ENCODE assay signal across 1 cellular context in the genomic region with DNA sequence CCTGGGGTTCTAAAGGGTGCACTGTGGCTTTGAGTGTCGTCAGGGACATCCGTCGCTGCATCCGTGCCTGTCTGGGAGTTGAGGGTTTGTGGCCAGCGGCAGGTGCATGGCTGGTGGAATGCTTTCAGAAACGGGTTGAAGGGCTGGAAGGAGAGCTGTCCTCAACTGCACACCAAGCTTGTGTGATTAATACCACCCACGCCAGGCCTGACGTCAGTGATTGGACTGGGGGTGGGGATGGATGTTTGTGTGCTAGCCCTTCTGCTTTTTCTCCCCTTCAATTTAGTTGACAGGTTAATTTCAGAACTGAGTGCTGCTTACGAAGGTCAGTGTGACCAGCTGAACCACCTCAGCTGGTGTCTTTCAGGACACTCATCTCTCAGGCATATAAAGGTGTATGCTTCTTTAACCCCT.
TF ChIP-seq lines count a peak whose summit lies in the region.

No MANE protein-coding gene starts in this region.

TF ChIP-seq in GM12878, 131 proteins besides CTCF, POLR2A, EP300 and RAD21 (continued from another document):
- TF ChIP-seq CBX3 (IDR thresholded peaks at IDR 0.05; ENCODE audit: borderline replicate concordance, low read depth) (no peak), POU2F2 (IDR thresholded peaks at IDR 0.05; ENCODE audit: borderline replicate concordance, low read depth, low read length) (no peak), BHLHE40 (IDR thresholded peaks at IDR 0.05; ENCODE audit: borderline replicate concordance in 1 of 2, low read depth in 2 of 2, low read length in 1 of 2) (peak; percentile 30 to 53; a peak in 3 of 4 replicates), ZSCAN29 (IDR thresholded peaks at IDR 0.05) (no peak), ZNF274 (IDR thresholded peaks at IDR 0.05; ENCODE audit: insufficient read depth, insufficient read length) (no peak), SMAD5 (IDR thresholded peaks at IDR 0.05; ENCODE audit: low read depth) (no peak), SPI1 (IDR thresholded peaks at IDR 0.05; ENCODE audit: borderline replicate concordance, insufficient read depth, low read depth, low read length) (peak; percentile 70), NRF1 (conservative IDR thresholded peaks at IDR 0.05; ENCODE audit: low read depth, low read length) (no peak), SREBF1 (IDR thresholded peaks at IDR 0.05; ENCODE audit: low read length) (no peak), CREB1 (IDR thresholded peaks at IDR 0.05; ENCODE audit: low read depth) (peak; percentile 84), SUPT20H (IDR thresholded peaks at IDR 0.05; ENCODE audit: borderline replicate concordance, control insufficient read depth, low read depth, low read length) (no peak), PAX5 (IDR thresholded peaks at IDR 0.05; ENCODE audit: borderline replicate concordance, low read depth, low read length) (peak; percentile 61; the same call in 1 of the 2 replicates), MTA2 (IDR thresholded peaks at IDR 0.05; ENCODE audit: low read depth) (0 out of 2 replicates have a peak, but pooled peaks have one; percentile 27), ZNF207 (IDR thresholded peaks at IDR 0.05; ENCODE audit: borderline replicate concordance) (no peak), SUZ12 (IDR thresholded peaks at IDR 0.05; ENCODE audit: unreplicated experiment) (no peak), RUNX3 (IDR thresholded peaks at IDR 0.05; ENCODE audit: low read length) (peak; percentile 68; the same call in 1 of the 2 replicates), POLR2AphosphoS2 (IDR thresholded peaks at IDR 0.05; ENCODE audit: low read depth, low read length) (no peak), SMC3 (IDR thresholded peaks at IDR 0.05; ENCODE audit: borderline replicate concordance, low read length) (peak; percentile 9; the same call in 1 of the 2 replicates), CBX5 (IDR thresholded peaks at IDR 0.05; ENCODE audit: low read depth) (no peak), HDAC2 (IDR thresholded peaks at IDR 0.05) (no peak), RELA (IDR thresholded peaks at IDR 0.05; ENCODE audit: borderline replicate concordance, partially characterized antibody) (no peak), YBX1 (IDR thresholded peaks at IDR 0.05) (no peak), MYC (IDR thresholded peaks at IDR 0.05; ENCODE audit: insufficient read depth, insufficient read length, insufficient replicate concordance, low read length, severe bottlenecking) (no peak), TBL1XR1 (IDR thresholded peaks at IDR 0.05; ENCODE audit: low read depth, low read length) (no peak), CBFB (IDR thresholded peaks at IDR 0.05; ENCODE audit: low read depth) (peak; percentile 49; the same call in 1 of the 2 replicates), YY1 (IDR thresholded peaks at IDR 0.05; ENCODE audit: low read depth, low read length) (0 out of 2 replicates have a peak, but pooled peaks have one; percentile 2), SRF (IDR thresholded peaks at IDR 0.05; ENCODE audit: low read depth in 2 of 2, low read length in 2 of 2) (no peak), MXI1 (IDR thresholded peaks at IDR 0.05; ENCODE audit: low read depth, low read length) (peak; percentile 22; the same call in 1 of the 2 replicates), EED (IDR thresholded peaks at IDR 0.05; ENCODE audit: low read depth) (peak; percentile 87), DPF2 (IDR thresholded peaks at IDR 0.05) (0 out of 2 replicates have a peak, but pooled peaks have one; percentile 62), MYB (IDR thresholded peaks at IDR 0.05; ENCODE audit: borderline replicate concordance, low read depth, low read length) (no peak), IKZF2 (IDR thresholded peaks at IDR 0.05) (peak; percentile 57 to 69; a peak in 3 of 4 replicates), WRNIP1 (IDR thresholded peaks at IDR 0.05; ENCODE audit: borderline replicate concordance, low read depth, low read length) (no peak)
- TF ChIP-seq, protein P1, sequence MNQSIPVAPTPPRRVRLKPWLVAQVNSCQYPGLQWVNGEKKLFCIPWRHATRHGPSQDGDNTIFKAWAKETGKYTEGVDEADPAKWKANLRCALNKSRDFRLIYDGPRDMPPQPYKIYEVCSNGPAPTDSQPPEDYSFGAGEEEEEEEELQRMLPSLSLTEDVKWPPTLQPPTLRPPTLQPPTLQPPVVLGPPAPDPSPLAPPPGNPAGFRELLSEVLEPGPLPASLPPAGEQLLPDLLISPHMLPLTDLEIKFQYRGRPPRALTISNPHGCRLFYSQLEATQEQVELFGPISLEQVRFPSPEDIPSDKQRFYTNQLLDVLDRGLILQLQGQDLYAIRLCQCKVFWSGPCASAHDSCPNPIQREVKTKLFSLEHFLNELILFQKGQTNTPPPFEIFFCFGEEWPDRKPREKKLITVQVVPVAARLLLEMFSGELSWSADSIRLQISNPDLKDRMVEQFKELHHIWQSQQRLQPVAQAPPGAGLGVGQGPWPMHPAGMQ (IDR thresholded peaks at IDR 0.05; ENCODE audit: borderline replicate concordance), result no peak
- TF ChIP-seq, protein P2, sequence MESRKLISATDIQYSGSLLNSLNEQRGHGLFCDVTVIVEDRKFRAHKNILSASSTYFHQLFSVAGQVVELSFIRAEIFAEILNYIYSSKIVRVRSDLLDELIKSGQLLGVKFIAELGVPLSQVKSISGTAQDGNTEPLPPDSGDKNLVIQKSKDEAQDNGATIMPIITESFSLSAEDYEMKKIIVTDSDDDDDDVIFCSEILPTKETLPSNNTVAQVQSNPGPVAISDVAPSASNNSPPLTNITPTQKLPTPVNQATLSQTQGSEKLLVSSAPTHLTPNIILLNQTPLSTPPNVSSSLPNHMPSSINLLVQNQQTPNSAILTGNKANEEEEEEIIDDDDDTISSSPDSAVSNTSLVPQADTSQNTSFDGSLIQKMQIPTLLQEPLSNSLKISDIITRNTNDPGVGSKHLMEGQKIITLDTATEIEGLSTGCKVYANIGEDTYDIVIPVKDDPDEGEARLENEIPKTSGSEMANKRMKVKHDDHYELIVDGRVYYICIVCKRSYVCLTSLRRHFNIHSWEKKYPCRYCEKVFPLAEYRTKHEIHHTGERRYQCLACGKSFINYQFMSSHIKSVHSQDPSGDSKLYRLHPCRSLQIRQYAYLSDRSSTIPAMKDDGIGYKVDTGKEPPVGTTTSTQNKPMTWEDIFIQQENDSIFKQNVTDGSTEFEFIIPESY (IDR thresholded peaks at IDR 0.05), result no peak
- TF ChIP-seq, protein P3, sequence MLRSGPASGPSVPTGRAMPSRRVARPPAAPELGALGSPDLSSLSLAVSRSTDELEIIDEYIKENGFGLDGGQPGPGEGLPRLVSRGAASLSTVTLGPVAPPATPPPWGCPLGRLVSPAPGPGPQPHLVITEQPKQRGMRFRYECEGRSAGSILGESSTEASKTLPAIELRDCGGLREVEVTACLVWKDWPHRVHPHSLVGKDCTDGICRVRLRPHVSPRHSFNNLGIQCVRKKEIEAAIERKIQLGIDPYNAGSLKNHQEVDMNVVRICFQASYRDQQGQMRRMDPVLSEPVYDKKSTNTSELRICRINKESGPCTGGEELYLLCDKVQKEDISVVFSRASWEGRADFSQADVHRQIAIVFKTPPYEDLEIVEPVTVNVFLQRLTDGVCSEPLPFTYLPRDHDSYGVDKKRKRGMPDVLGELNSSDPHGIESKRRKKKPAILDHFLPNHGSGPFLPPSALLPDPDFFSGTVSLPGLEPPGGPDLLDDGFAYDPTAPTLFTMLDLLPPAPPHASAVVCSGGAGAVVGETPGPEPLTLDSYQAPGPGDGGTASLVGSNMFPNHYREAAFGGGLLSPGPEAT (IDR thresholded peaks at IDR 0.05; ENCODE audit: low read depth), result no peak
- TF ChIP-seq, protein P4, sequence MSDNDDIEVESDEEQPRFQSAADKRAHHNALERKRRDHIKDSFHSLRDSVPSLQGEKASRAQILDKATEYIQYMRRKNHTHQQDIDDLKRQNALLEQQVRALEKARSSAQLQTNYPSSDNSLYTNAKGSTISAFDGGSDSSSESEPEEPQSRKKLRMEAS (IDR thresholded peaks at IDR 0.05; ENCODE audit: low read depth, low read length), result no peak
- TF ChIP-seq, protein P5, sequence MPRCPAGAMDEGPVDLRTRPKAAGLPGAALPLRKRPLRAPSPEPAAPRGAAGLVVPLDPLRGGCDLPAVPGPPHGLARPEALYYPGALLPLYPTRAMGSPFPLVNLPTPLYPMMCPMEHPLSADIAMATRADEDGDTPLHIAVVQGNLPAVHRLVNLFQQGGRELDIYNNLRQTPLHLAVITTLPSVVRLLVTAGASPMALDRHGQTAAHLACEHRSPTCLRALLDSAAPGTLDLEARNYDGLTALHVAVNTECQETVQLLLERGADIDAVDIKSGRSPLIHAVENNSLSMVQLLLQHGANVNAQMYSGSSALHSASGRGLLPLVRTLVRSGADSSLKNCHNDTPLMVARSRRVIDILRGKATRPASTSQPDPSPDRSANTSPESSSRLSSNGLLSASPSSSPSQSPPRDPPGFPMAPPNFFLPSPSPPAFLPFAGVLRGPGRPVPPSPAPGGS (IDR thresholded peaks at IDR 0.05; ENCODE audit: borderline replicate concordance, insufficient read depth, low read depth, low read length, poor library complexity, severe bottlenecking), result no peak
